In the genomic region with DNA sequence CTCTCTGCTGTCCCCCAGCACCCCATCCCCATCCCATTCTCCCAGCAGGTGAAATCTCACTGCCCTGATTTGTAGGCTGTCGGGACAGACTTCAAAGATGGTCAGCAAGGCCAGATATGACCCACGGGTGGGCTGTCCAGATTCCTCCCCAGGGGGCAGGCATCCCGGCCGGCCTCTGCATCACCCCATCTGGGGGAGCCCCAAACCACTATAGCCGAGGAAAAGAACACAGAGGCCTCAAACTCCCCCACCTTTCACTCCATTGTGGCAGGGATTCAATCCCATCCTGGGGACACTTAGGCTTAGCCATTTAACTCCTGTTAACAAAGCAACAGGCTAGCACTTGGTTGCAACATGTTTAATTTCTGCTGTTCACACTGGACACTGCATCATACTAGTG, we compare ENCODE assay signal across 30 cellular contexts. TPM values are rescaled to one million over a fixed set of nuclear protein-coding genes. Genes with fewer than 3 reads are reported as not detected.
"Had no signal": no experiment of that assay in that cellular context is flagged by ENCODE, and none has a peak within 500 bp of the region (broad histone marks: within the 10 kb centered on the region; RNA-seq: fewer than 3 reads in every experiment).

No MANE protein-coding gene starts in this region.

- H3K27me3 Mint-ChIP-seq: activated CD4-positive, alpha-beta memory T cell treated with anti-CD3 and anti-CD28 coated beads for 36 hours; activated CD4-positive, alpha-beta T cell treated with anti-CD3 and anti-CD28 coated beads for 36 hours; activated CD4-positive, alpha-beta T cell treated with anti-CD3 and anti-CD28 coated beads, Interleukin-2, amount 10 ng/mL, durations not matched to agents 24 days and 14 days; activated naive CD4-positive, alpha-beta T cell treated with anti-CD3 and anti-CD28 coated beads, Interleukin-2, amount 50 U/mL, for 24 hours; effector memory CD8-positive, alpha-beta T cell had no signal

- H3K27ac Mint-ChIP-seq: activated CD4-positive, alpha-beta memory T cell treated with anti-CD3 and anti-CD28 coated beads for 36 hours; activated CD4-positive, alpha-beta T cell treated with anti-CD3 and anti-CD28 coated beads for 36 hours; activated CD4-positive, alpha-beta T cell treated with anti-CD3 and anti-CD28 coated beads, Interleukin-2, amount 10 ng/mL, durations not matched to agents 24 days and 14 days; activated naive CD4-positive, alpha-beta T cell treated with anti-CD3 and anti-CD28 coated beads for 36 hours; activated naive CD4-positive, alpha-beta T cell treated with anti-CD3 and anti-CD28 coated beads, Interleukin-2, amount 50 U/mL, for 24 hours; activated T-helper 1 cell treated with anti-CD3 and anti-CD28 coated beads, Interleukin-12 subunit alpha, Interleukin-12 subunit beta, Interleukin-2, Interleukin-4 antibody, amounts not matched to agents 30 ng/mL and 10 ng/mL and 1 ng/mL, durations not matched to agents 14 hours and 24 hours and 36 hours; activated T-helper 2 cell treated with anti-CD3 and anti-CD28 coated beads, Interferon-gamma antibody, Interleukin-2, Interleukin-4, amounts not matched to agents 10 μg/mL and 5 μg/mL and 100 μg/mL, durations not matched to agents 14 hours and 24 hours and 36 hours had no signal

- H3K27ac ChIP-seq: brain microvascular endothelial cell, epithelial cell of prostate, esophagus squamous epithelium, gastroesophageal sphincter had no signal

- H3K4me3 Mint-ChIP-seq: activated CD4-positive, alpha-beta memory T cell treated with anti-CD3 and anti-CD28 coated beads for 36 hours; activated CD4-positive, alpha-beta T cell treated with anti-CD3 and anti-CD28 coated beads for 36 hours; activated CD4-positive, alpha-beta T cell treated with anti-CD3 and anti-CD28 coated beads, Interleukin-2, amount 10 ng/mL, durations not matched to agents 24 days and 14 days; activated naive CD4-positive, alpha-beta T cell treated with anti-CD3 and anti-CD28 coated beads for 36 hours; activated naive CD4-positive, alpha-beta T cell treated with anti-CD3 and anti-CD28 coated beads, Interleukin-2, amount 50 U/mL, for 24 hours; activated T-helper 1 cell treated with anti-CD3 and anti-CD28 coated beads, Interleukin-12 subunit alpha, Interleukin-12 subunit beta, Interleukin-2, Interleukin-4 antibody, amounts not matched to agents 30 ng/mL and 10 ng/mL and 1 ng/mL, durations not matched to agents 14 hours and 24 hours and 36 hours; effector memory CD8-positive, alpha-beta T cell had no signal

- H3K27me3 ChIP-seq: brain microvascular endothelial cell, esophagus squamous epithelium, gastroesophageal sphincter had no signal

- ATAC-seq: activated CD4-positive, alpha-beta T cell treated with anti-CD3 and anti-CD28 coated beads for 36 hours; effector memory CD8-positive, alpha-beta T cell; gastroesophageal sphincter had no signal

- H3K4me3 ChIP-seq: esophagus squamous epithelium, gastroesophageal sphincter had no signal

- H3K9me3 ChIP-seq: esophagus squamous epithelium, gastroesophageal sphincter had no signal

- DNase-seq: activated CD4-positive, alpha-beta memory T cell treated with anti-CD3 and anti-CD28 coated beads for 36 hours; activated CD4-positive, alpha-beta T cell treated with anti-CD3 and anti-CD28 coated beads for 36 hours; activated CD4-positive, alpha-beta T cell treated with anti-CD3 and anti-CD28 coated beads, Interleukin-2, amount 10 ng/mL, durations not matched to agents 24 days and 14 days; activated CD4-positive, CD25-positive, alpha-beta regulatory T cell; activated CD4-positive, CD25-positive, alpha-beta regulatory T cell treated with anti-CD3 and anti-CD28 coated beads, Interleukin-2, amount 50 U/mL, for 72 hours; activated CD8-positive, alpha-beta memory T cell treated with anti-CD3 and anti-CD28 coated beads, Interleukin-2, amount 50 U/mL, for 48 hours; activated effector memory CD4-positive, alpha-beta T cell treated with anti-CD3 and anti-CD28 coated beads, Interleukin-2, amount 50 U/mL, for 16 hours; activated naive CD4-positive, alpha-beta T cell treated with anti-CD3 and anti-CD28 coated beads for 36 hours; activated T-cell treated with anti-CD3 and anti-CD28 coated beads for 4 hours; activated T-cell treated with anti-CD3 and anti-CD28 coated beads, Interleukin-2, amount 50 U/mL, for 48 hours; amniotic stem cell; anterior cingulate cortex; brain microvascular endothelial cell; caudate nucleus; cortex of kidney; dermis blood vessel endothelial cell; effector CD4-positive, alpha-beta T cell; effector memory CD8-positive, alpha-beta T cell; esophagus squamous epithelium; foreskin melanocyte; head of caudate nucleus; T-helper 2 cell had no signal

- H3K36me3 Mint-ChIP-seq: activated naive CD4-positive, alpha-beta T cell treated with anti-CD3 and anti-CD28 coated beads, Interleukin-2, amount 50 U/mL, for 24 hours had no signal

- H3K9me3 Mint-ChIP-seq: activated CD4-positive, alpha-beta memory T cell treated with anti-CD3 and anti-CD28 coated beads for 36 hours; activated CD4-positive, alpha-beta T cell treated with anti-CD3 and anti-CD28 coated beads, Interleukin-2, amount 10 ng/mL, durations not matched to agents 24 days and 14 days; activated naive CD4-positive, alpha-beta T cell treated with anti-CD3 and anti-CD28 coated beads for 36 hours; activated naive CD4-positive, alpha-beta T cell treated with anti-CD3 and anti-CD28 coated beads, Interleukin-2, amount 50 U/mL, for 24 hours; activated T-helper 1 cell treated with anti-CD3 and anti-CD28 coated beads, Interleukin-12 subunit alpha, Interleukin-12 subunit beta, Interleukin-2, Interleukin-4 antibody, amounts not matched to agents 30 ng/mL and 10 ng/mL and 1 ng/mL, durations not matched to agents 14 hours and 24 hours and 36 hours; activated T-helper 2 cell treated with anti-CD3 and anti-CD28 coated beads, Interferon-gamma antibody, Interleukin-2, Interleukin-4, amounts not matched to agents 10 μg/mL and 5 μg/mL and 100 μg/mL, durations not matched to agents 14 hours and 24 hours and 36 hours; effector memory CD8-positive, alpha-beta T cell had no signal

RNA-seq across cellular contexts. Expression of a gene that starts 53.3 kb away (rescaled TPM):
- total RNA-seq: activated CD4-positive, alpha-beta memory T cell treated with anti-CD3 and anti-CD28 coated beads for 36 hours; activated CD4-positive, alpha-beta T cell treated with anti-CD3 and anti-CD28 coated beads for 36 hours; activated CD4-positive, alpha-beta T cell treated with anti-CD3 and anti-CD28 coated beads, Interleukin-2, amount 10 ng/mL, durations not matched to agents 24 days and 14 days; activated naive CD4-positive, alpha-beta T cell treated with anti-CD3 and anti-CD28 coated beads for 36 hours; activated T-helper 1 cell treated with anti-CD3 and anti-CD28 coated beads, Interleukin-12 subunit alpha, Interleukin-12 subunit beta, Interleukin-2, Interleukin-4 antibody, amounts not matched to agents 30 ng/mL and 10 ng/mL and 1 ng/mL, durations not matched to agents 14 hours and 24 hours and 36 hours; activated T-helper 2 cell treated with anti-CD3 and anti-CD28 coated beads, Interferon-gamma antibody, Interleukin-2, Interleukin-4, amounts not matched to agents 10 μg/mL and 5 μg/mL and 100 μg/mL, durations not matched to agents 14 hours and 24 hours and 36 hours; bronchial epithelial cell; dermis blood vessel endothelial cell; fibroblast of lung; T-helper 1 cell treated with Interleukin-12 subunit alpha and Interleukin-12 subunit beta and Interleukin-4 antibody, amounts not matched to agents 30 ng/mL and 1 ng/mL, for 36 hours had no signal
